Comparison of ENCODE assay signal across 8 cellular contexts in the genomic region with DNA sequence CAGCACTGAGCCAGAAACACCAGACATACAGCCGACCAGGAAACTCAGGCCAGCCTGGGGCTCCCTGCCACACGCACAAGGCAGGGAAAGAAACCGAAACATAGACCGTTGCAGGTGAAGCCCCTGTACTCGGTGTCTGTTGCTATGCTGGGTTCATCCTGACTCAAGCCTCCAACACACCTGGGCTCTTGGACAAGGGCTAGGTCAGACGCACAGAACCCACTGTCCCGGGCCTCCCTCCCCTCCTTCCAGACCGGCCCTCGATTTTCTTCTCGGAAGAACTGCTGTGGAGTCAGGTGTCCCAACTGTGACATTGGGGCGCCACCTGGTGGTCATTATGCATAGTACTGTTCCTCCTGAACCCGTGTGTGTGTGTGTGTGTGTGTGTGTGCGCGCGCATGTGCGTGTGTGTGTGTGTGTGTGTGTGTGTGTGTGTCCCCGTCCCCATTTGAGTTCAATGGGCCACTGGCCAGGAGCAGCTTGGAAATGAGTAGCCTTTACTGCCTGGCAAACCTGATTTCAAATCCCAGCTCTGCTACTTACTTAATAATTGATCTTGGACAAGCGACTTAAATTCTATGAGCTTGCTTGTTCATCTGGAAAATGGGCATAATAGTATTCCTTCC. TPM values are rescaled to one million over a fixed set of nuclear protein-coding genes. Genes with fewer than 3 reads are reported as not detected.
DNase-seq lines count a peak whose midpoint lies in the region; ATAC-seq lines count a peak whose summit lies in the region.

No MANE protein-coding gene starts in this region.

- H3K9me3 ChIP-seq in effector memory CD4-positive, alpha-beta T cell (ENCODE audit: control insufficient read depth, low read length): no peaks in the 10 kb centered on the region

- POLR2A ChIA-PET in activated CD4-positive, alpha-beta memory T cell treated with anti-CD3 and anti-CD28 coated beads, Interleukin-2, amount 10 ng/mL, durations not matched to agents 7 days and 5 days (lab: Charles Lee): no interaction called here

- no peak overlapping the region for H3K4me3 Mint-ChIP-seq in activated CD4-positive, alpha-beta memory T cell treated with anti-CD3 and anti-CD28 coated beads, Interleukin-2, amount 10 ng/mL, durations not matched to agents 7 days and 5 days

- no peaks in the 10 kb centered on the region for H3K36me3 ChIP-seq in effector memory CD4-positive, alpha-beta T cell (ENCODE audit: control insufficient read depth, insufficient read depth, low read length)

- no peaks in the 10 kb centered on the region for H3K9me3 Mint-ChIP-seq in activated CD4-positive, alpha-beta memory T cell treated with anti-CD3 and anti-CD28 coated beads, Interleukin-2, amount 10 ng/mL, durations not matched to agents 7 days and 5 days

- no peaks in the 10 kb centered on the region for H3K4me1 ChIP-seq in effector memory CD4-positive, alpha-beta T cell (ENCODE audit: control insufficient read depth, insufficient read depth, low read length, poor library complexity, severe bottlenecking)

- no peak overlapping the region for H3K4me3 ChIP-seq in effector memory CD4-positive, alpha-beta T cell (ENCODE audit: insufficient read depth, low read depth, low read length, poor library complexity, severe bottlenecking)

- no peaks in the 10 kb centered on the region for H3K4me1 Mint-ChIP-seq in activated CD4-positive, alpha-beta memory T cell treated with anti-CD3 and anti-CD28 coated beads, Interleukin-2, amount 10 ng/mL, durations not matched to agents 7 days and 5 days

- H3K27ac Mint-ChIP-seq in activated CD4-positive, alpha-beta memory T cell treated with anti-CD3 and anti-CD28 coated beads, Interleukin-2, amount 10 ng/mL, durations not matched to agents 7 days and 5 days: no peak overlapping the region

- H3K27me3 ChIP-seq in effector memory CD4-positive, alpha-beta T cell (replicated peaks; ENCODE audit: control insufficient read depth, insufficient read depth, low read length, poor library complexity, severe bottlenecking): peaks cover 6% of the 10 kb centered on the region

- CTCF ChIA-PET in activated CD4-positive, alpha-beta memory T cell treated with anti-CD3 and anti-CD28 coated beads, Interleukin-2, amount 10 ng/mL, durations not matched to agents 7 days and 5 days (lab: Charles Lee): interaction anchor here (0.6 to 1.7 kb wide), 13 partner anchors 9 to 932 kb away, joined by 3 to 9 read pairs (median 5); no protein-coding TSS in a partner anchor

- H3K27me3 Mint-ChIP-seq in activated CD4-positive, alpha-beta memory T cell treated with anti-CD3 and anti-CD28 coated beads, Interleukin-2, amount 10 ng/mL, durations not matched to agents 7 days and 5 days: peaks cover 11% of the 10 kb centered on the region

- DNase-seq in NCI-H1436 (lab: John Stamatoyannopoulos, UW): peak; percentile 73
- no peak for DNase-seq in NCI-H1436 treated with DMSO at 0.1 percent for 48 hours (lab: John Stamatoyannopoulos, UW)
- peak; percentile 72 for DNase-seq in NCI-H748 (lab: John Stamatoyannopoulos, UW; ENCODE audit: unreplicated experiment)
- DNase-seq in activated CD4-positive, alpha-beta memory T cell treated with anti-CD3 and anti-CD28 coated beads, Interleukin-2, amount 10 ng/mL, durations not matched to agents 7 days and 5 days: peak; percentile 77
- peak; percentile 17 to 56 (median 32) for DNase-seq in effector memory CD4-positive, alpha-beta T cell
- DNase-seq in mesenteric fat pad (ENCODE audit: low spot score): peak; percentile 26
- DNase-seq in stimulated activated CD8-positive, alpha-beta memory T cell treated with anti-CD3 and anti-CD28 coated beads, Interleukin-15, amount 100 ng/mL, for 24 hours (ENCODE audit: low read depth): peak; percentile 54

- ATAC-seq in HG03457 (IDR thresholded peaks at IDR 0.05; ENCODE audit: unreplicated experiment): peak; percentile 53

- no peak overlapping the region for H3K27ac ChIP-seq in effector memory CD4-positive, alpha-beta T cell (ENCODE audit: insufficient read depth, low read length, poor library complexity, severe bottlenecking)

- H3K36me3 Mint-ChIP-seq in activated CD4-positive, alpha-beta memory T cell treated with anti-CD3 and anti-CD28 coated beads, Interleukin-2, amount 10 ng/mL, durations not matched to agents 7 days and 5 days (ENCODE audit: low read depth): no peaks in the 10 kb centered on the region

RNA-seq across cellular contexts. Expression of a gene that starts 55.4 kb away (rescaled TPM):
- total RNA-seq in activated CD4-positive, alpha-beta memory T cell treated with anti-CD3 and anti-CD28 coated beads, Interleukin-2, amount 10 ng/mL, durations not matched to agents 7 days and 5 days: under 1 TPM; 0.43 to 0.75 TPM
- 4.1 TPM for total RNA-seq in mesenteric fat pad
